8 cellular contexts compared by ENCODE assay signal in the genomic region with DNA sequence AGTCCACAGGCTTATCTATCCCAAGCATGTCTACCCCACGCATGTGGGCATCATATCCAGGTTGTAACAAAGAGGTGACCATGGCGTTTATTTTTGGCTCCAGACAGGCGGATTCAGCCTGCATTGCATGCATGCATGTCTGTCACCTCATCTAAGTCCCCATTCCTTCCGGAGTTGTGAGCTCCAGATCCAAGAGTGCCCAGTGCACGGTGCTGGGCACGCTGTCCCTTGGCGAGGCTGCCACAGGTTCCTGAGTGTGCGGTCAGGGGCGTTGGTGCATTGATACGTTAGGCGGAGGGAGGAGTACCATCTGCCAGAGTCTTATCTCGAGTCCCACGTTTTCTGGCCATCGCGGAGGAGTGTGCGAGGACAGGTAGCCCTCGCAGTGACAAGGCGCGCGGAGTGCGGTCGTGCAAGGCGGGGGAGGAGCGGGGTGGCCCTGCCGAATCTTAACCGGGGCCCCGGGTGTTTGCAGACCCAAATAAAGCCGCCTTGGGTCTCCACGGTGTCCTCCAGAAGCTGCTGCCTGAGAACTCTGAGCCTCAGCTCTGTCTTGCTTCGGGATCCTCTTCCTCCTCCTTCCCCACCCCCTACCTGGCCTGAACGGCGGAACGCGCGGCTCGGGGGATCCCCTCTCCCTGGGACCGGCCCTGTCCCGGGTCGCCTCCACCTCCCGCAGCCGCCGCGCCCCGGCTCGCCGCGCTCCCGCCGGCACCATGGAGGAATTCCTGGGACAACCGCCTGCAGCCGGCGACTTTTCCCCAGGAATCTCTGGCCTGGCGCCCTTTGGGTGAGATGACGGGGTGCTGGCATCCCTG. TPM values are rescaled to one million over a fixed set of nuclear protein-coding genes. Genes with fewer than 3 reads are reported as not detected.
DNase-seq lines count a peak whose midpoint lies in the region; ATAC-seq, FAIRE-seq and TF ChIP-seq lines count a peak whose summit lies in the region.

No MANE protein-coding gene starts in this region.

- H3K27ac ChIP-seq in pancreas: no peak overlapping the region

- H3K27ac Mint-ChIP-seq in dendritic cell treated with granulocyte-macrophage colony-stimulating factor and Interleukin-4, amounts not matched to agents 40 ng/mL and 50 ng/mL, for 4 days: no peak overlapping the region

- intact Hi-C loops in dendritic cell treated with granulocyte-macrophage colony-stimulating factor and Interleukin-4, amounts not matched to agents 40 ng/mL and 50 ng/mL, for 4 days (cut with micrococcal nuclease): no loop called here
- intact Hi-C loops in pancreas (cut with DNase I): no loop called here

- peaks cover 0 to 24% (median 2%) of the 10 kb centered on the region in 4 donors for H3K27me3 ChIP-seq in pancreas

- no peaks in the 10 kb centered on the region for H3K36me3 Mint-ChIP-seq in dendritic cell treated with granulocyte-macrophage colony-stimulating factor and Interleukin-4, amounts not matched to agents 40 ng/mL and 50 ng/mL, for 4 days (ENCODE audit: low read depth)

- no peaks in the 10 kb centered on the region for H3K36me3 ChIP-seq in pancreas

- no peak for FAIRE-seq in pancreas (lab: Jason Lieb, UNC)

- peaks cover 23% of the 10 kb centered on the region for H3K4me1 Mint-ChIP-seq in dendritic cell treated with granulocyte-macrophage colony-stimulating factor and Interleukin-4, amounts not matched to agents 40 ng/mL and 50 ng/mL, for 4 days (ENCODE audit: low read depth)

- H3K4me3 ChIP-seq in GM12865 (ENCODE audit: low read depth, low read length) (peak overlapping the region; percentile 55), pancreas (peak overlapping the region; percentile 3 to 50 (median 16))

- DNase-seq in GM12865 (ENCODE audit: low read depth): peak; percentile 11
- DNase-seq in pancreas: peak in 2 of 6 donors; percentile 53 to 65
- no peak for DNase-seq in LoVo (ENCODE audit: low spot score)
- no peak for DNase-seq in germinal center (ENCODE audit: low spot score)
- no peak for DNase-seq in activated CD4-positive, alpha-beta T cell treated with anti-CD3 and anti-CD28 coated beads, Interleukin-2, amount 50 U/mL, for 48 hours

- peaks cover 0 to 5% (median 3%) of the 10 kb centered on the region in 3 donors for H3K4me1 ChIP-seq in pancreas

- TF ChIP-seq CTCF in GM12865 (IDR thresholded peaks at IDR 0.05; ENCODE audit: insufficient read depth, low read depth, low read length, missing control alignments) (no peak), pancreas (IDR thresholded peaks at IDR 0.05) (no peak)

- 1 to 2% methylated on average over 54 of the region's 54 CpGs for WGBS in pancreas, 2 donors

- H3K9me3 ChIP-seq in pancreas: peaks cover 0 to 2% (median 0%) of the 10 kb centered on the region in 4 donors

- H3K4me3 Mint-ChIP-seq in dendritic cell treated with granulocyte-macrophage colony-stimulating factor and Interleukin-4, amounts not matched to agents 40 ng/mL and 50 ng/mL, for 4 days: peak overlapping the region; percentile 69

- no peaks in the 10 kb centered on the region for H3K9me3 Mint-ChIP-seq in dendritic cell treated with granulocyte-macrophage colony-stimulating factor and Interleukin-4, amounts not matched to agents 40 ng/mL and 50 ng/mL, for 4 days

- peaks cover 37% of the 10 kb centered on the region for H3K27me3 Mint-ChIP-seq in dendritic cell treated with granulocyte-macrophage colony-stimulating factor and Interleukin-4, amounts not matched to agents 40 ng/mL and 50 ng/mL, for 4 days

- ATAC-seq in HG03442 (IDR thresholded peaks at IDR 0.05; ENCODE audit: unreplicated experiment) (peak; percentile 25), pancreas (peak; percentile 24 to 61 (median 48)), HG03159 (IDR thresholded peaks at IDR 0.05; ENCODE audit: unreplicated experiment) (no peak)

RNA-seq across cellular contexts. Expression of gene GALNTL6, which starts 0.6 kb away (rescaled TPM):
- under 1 TPM in 3 of 6 donors, not detected in 3; 0.13 to 0.41 (median 0.18) TPM for total RNA-seq in pancreas
- under 1 TPM in 1 of 2 donors, not detected in 1; 0.23 TPM for polyA plus RNA-seq in pancreas
